ENCODE assay signal across 19 cellular contexts in the genomic region with DNA sequence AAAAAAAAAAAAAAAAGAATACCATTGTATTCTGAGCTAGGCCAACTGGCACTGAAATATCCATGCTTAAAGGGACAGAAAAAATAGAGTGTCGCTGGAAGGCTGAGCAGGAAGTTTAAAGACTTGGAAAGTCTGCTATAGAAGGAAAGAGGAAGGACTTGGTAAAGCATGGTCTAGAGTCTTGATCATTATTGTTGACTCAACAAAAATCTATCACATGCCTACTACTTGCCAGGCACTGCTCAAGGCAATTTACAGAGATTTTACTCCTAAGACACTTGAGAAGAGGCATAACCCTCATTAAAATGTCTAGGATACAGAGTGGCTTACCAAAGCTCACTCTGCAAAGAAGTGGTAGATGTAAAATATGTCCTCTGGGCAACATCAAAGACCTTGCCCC.
"Had no signal": no experiment of that assay in that cellular context is flagged by ENCODE, and none has a peak within 500 bp of the region (broad histone marks: within the 10 kb centered on the region; RNA-seq: fewer than 3 reads in every experiment).

No MANE protein-coding gene starts in this region.

- ATAC-seq: foreskin keratinocyte, gastroesophageal sphincter, heart right ventricle, left cardiac atrium, left lung, left ventricle myocardium superior, lower lobe of right lung had no signal

- H3K9me3 Mint-ChIP-seq: memory B cell had no signal

- H3K27me3 ChIP-seq: esophagus muscularis mucosa, foreskin keratinocyte, gastroesophageal sphincter, heart right ventricle, left lung had no signal

- H3K4me1 Mint-ChIP-seq: memory B cell had no signal

- H3K4me3 Mint-ChIP-seq: memory B cell had no signal

- H3K36me3 ChIP-seq: esophagus muscularis mucosa, gastroesophageal sphincter, heart right ventricle, left lung, lower lobe of right lung had no signal

- H3K27ac ChIP-seq: coronary artery, dorsolateral prefrontal cortex, esophagus muscularis mucosa, foreskin keratinocyte, gastroesophageal sphincter, heart right ventricle, left lung, lower lobe of right lung had no signal

- H3K4me3 ChIP-seq: coronary artery, dorsolateral prefrontal cortex, esophagus muscularis mucosa, gastroesophageal sphincter, heart right ventricle, left lung, lower lobe of right lung had no signal

- H3K27ac Mint-ChIP-seq: memory B cell had no signal

- H3K4me1 ChIP-seq: esophagus muscularis mucosa, foreskin keratinocyte, gastroesophageal sphincter, heart right ventricle, left lung, lower lobe of right lung had no signal

- DNase-seq: dermis blood vessel endothelial cell; dorsolateral prefrontal cortex; effector CD4-positive, alpha-beta T cell; effector memory CD4-positive, alpha-beta T cell; foreskin keratinocyte; glutamatergic neuron; head of caudate nucleus; heart right ventricle; hippocampal formation; left cardiac atrium; left lung; left ventricle myocardium superior; lower lobe of right lung; mesendoderm; midbrain had no signal

- H3K9me3 ChIP-seq: esophagus muscularis mucosa, gastroesophageal sphincter, heart right ventricle, left lung, lower lobe of right lung had no signal

- H3K36me3 Mint-ChIP-seq: memory B cell had no signal
